ENCODE assay signal across 28 cellular contexts in the genomic region with DNA sequence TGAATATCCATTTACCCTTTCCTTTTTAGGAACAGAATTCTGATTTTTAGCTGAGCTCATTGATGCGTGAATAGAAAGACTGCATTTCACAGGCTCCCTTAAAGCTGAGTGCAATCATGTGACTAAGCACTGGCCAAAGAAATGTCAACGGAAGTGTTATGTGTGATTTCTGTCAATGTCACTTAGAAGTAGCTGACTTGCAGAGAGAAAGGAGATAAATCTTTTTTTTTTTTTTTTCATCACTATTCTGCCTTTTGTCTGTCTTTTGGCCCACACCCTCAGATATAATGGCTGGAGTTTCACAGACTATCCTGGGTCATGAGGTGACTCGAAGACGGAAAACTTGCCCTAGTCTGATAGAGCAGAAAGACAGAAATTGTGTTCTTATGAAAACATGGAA. TPM values are rescaled to one million over a fixed set of nuclear protein-coding genes. Genes with fewer than 3 reads are reported as not detected.
"Had no signal": no experiment of that assay in that cellular context is flagged by ENCODE, and none has a peak within 500 bp of the region (broad histone marks: within the 10 kb centered on the region; RNA-seq: fewer than 3 reads in every experiment).

No MANE protein-coding gene starts in this region.

- ATAC-seq: activated CD8-positive, alpha-beta memory T cell treated with anti-CD3 and anti-CD28 coated beads, Interleukin-2, amount 10 ng/mL, durations not matched to agents 7 days and 5 days; T-cell had no signal

- DNase-seq: activated B cell treated with CpG ODN at 0.5 μM for 24 hours; activated CD4-positive, alpha-beta T cell treated with anti-CD3 and anti-CD28 coated beads for 1 hour; activated CD4-positive, alpha-beta T cell treated with anti-CD3 and anti-CD28 coated beads, Interleukin-2, amount 10 ng/mL, durations not matched to agents 24 days and 14 days; activated CD4-positive, alpha-beta T cell treated with anti-CD3 and anti-CD28 coated beads, Interleukin-2, amount 50 U/mL, for 48 hours; activated CD8-positive, alpha-beta memory T cell treated with anti-CD3 and anti-CD28 coated beads, Interleukin-2, amount 10 ng/mL, durations not matched to agents 7 days and 5 days; activated effector memory CD4-positive, alpha-beta T cell treated with Interleukin-2 at 50 U/mL for 16 hours; activated naive CD4-positive, alpha-beta T cell; activated T-cell treated with anti-CD3 and anti-CD28 coated beads, Interleukin-2, amount 50 U/mL, for 24 hours; aorta; MG63; NCI-H1105; NCI-H1436; NCI-H1694 treated with DMSO at 0.1 percent for 48 hours; NCI-H2029 treated with DMSO at 0.1 percent for 48 hours; NCI-H345; NCI-H510A; NCI-H526 treated with DMSO at 0.1 percent for 48 hours; NK-92 treated with Interleukin-12 subunit alpha and Interleukin-12 subunit beta, amount 100 ng/mL, for 24 hours; Peyer's patch; SHP77 treated with DMSO at 0.1 percent for 48 hours; T-cell; T-helper 2 cell; T1000 had no signal

- H3K27ac ChIP-seq: breast epithelium, Peyer's patch, RWPE1 had no signal

- H3K36me3 ChIP-seq: breast epithelium, MG63, Peyer's patch had no signal

- H3K4me1 ChIP-seq: breast epithelium, Peyer's patch had no signal

- H3K9me3 ChIP-seq: breast epithelium, MG63, Peyer's patch had no signal

- FAIRE-seq: TTC549 had no signal

- H3K4me3 ChIP-seq: breast epithelium, MG63, Peyer's patch had no signal

- H3K27me3 ChIP-seq: breast epithelium, MG63, Peyer's patch had no signal

RNA-seq across cellular contexts. Expression of gene SLC27A6, which starts 39.3 kb away (rescaled TPM):
- total RNA-seq: activated B cell treated with CpG ODN at 0.5 μM for 24 hours; activated CD4-positive, alpha-beta T cell treated with anti-CD3 and anti-CD28 coated beads, Interleukin-2, amount 10 ng/mL, durations not matched to agents 24 days and 14 days; activated CD8-positive, alpha-beta memory T cell treated with anti-CD3 and anti-CD28 coated beads, Interleukin-2, amount 10 ng/mL, durations not matched to agents 7 days and 5 days; activated T-helper 1 cell treated with anti-CD3 and anti-CD28 coated beads, Interleukin-12 subunit alpha, Interleukin-12 subunit beta, Interleukin-2, Interleukin-4 antibody, amounts not matched to agents 30 ng/mL and 10 ng/mL and 1 ng/mL, durations not matched to agents 14 hours and 24 hours and 36 hours; Peyer's patch; SK-MEL-5 had no signal
- polyA plus RNA-seq: aorta had no signal
